ENCODE assay signal across 12 cellular contexts in genomic region chr17:32497431-32498205, GRCh38. TPM values are rescaled to one million over a fixed set of nuclear protein-coding genes. Genes with fewer than 3 reads are reported as not detected.
DNase-seq lines count a peak whose midpoint lies in the region; ATAC-seq and TF ChIP-seq lines count a peak whose summit lies in the region.
"Had no signal": no experiment of that assay in that cellular context is flagged by ENCODE, and none has a peak within 500 bp of the region (broad histone marks: within the 10 kb centered on the region; RNA-seq: fewer than 3 reads in every experiment).

No MANE protein-coding gene starts in this region.

- WGBS in mammary epithelial cell (ENCODE audit: low coverage, missing lambda C conversion rate): 78% methylated on average over 13 of the region's 18 CpGs
- WGBS in neuronal stem cell (ENCODE audit: extremely low coverage in 2 of 2, insufficient read length in 2 of 2, insufficient replicate concordance in 1 of 2), 2 donors: no CpG with 5 or more reads among the region's 18 CpGs

- TF ChIP-seq CTCF in CD4-positive, alpha-beta T cell (IDR thresholded peaks at IDR 0.05): no peak
- TF ChIP-seq CTCF in mammary epithelial cell (conservative IDR thresholded peaks at IDR 0.05 in 1 of 2, IDR thresholded peaks at IDR 0.05 in 1 of 2; ENCODE audit: extremely low read depth in 1 of 2, insufficient read depth in 1 of 2, low read depth in 1 of 2, low read length in 2 of 2): no peak

- no peak for ATAC-seq in CD4-positive, alpha-beta T cell (ENCODE audit: poor library complexity)
- no peak for ATAC-seq in HG02938 (IDR thresholded peaks at IDR 0.05; ENCODE audit: unreplicated experiment)
- ATAC-seq in GM21619 (IDR thresholded peaks at IDR 0.05; ENCODE audit: unreplicated experiment): no peak

- DNase-seq in CD4-positive, alpha-beta T cell: no peak
- DNase-seq in HuH-7 (ENCODE audit: low spot score) (peak; percentile 42), mammary epithelial cell (no peak), neuronal stem cell (ENCODE audit: low spot score) (no peak), CD1c-positive myeloid dendritic cell (ENCODE audit: extremely low spot score) (no peak)
- no peak for DNase-seq in activated naive CD4-positive, alpha-beta T cell treated with anti-CD3 and anti-CD28 coated beads, Interleukin-2, amount 50 U/mL, for 16 hours
- DNase-seq: DMS 273 treated with DMSO at 0.1 percent for 48 hours; stimulated activated CD4-positive, alpha-beta T cell treated with anti-CD3 and anti-CD28 coated beads, Interleukin-4, amount 100 ng/mL, for 1 hour had no signal

- no peaks in the 10 kb centered on the region for H3K79me1 ChIP-seq in neuronal stem cell (ENCODE audit: low read depth, low read length)

- no peak overlapping the region for H2BK12ac ChIP-seq in neuronal stem cell (ENCODE audit: low read length)

- H2AK5ac ChIP-seq in neuronal stem cell (ENCODE audit: low read depth, low read length): no peak overlapping the region

- no peak overlapping the region for H4K91ac ChIP-seq in neuronal stem cell (ENCODE audit: low read depth, low read length, poor library complexity)

- H3K4me3 ChIP-seq in mammary epithelial cell (replicated peaks in 1 of 3; ENCODE audit: insufficient read depth in 1 of 3, low read depth in 2 of 3, low read length in 3 of 3) (no peak overlapping the region), neuronal stem cell (ENCODE audit: low read length in 2 of 2) (no peak overlapping the region)

- no peaks in the 10 kb centered on the region for H3K9me3 ChIP-seq in CD4-positive, alpha-beta T cell (ENCODE audit: control insufficient read depth, low read length)
- H3K9me3 ChIP-seq in mammary epithelial cell (replicated peaks; ENCODE audit: insufficient read depth, low read length): no peaks in the 10 kb centered on the region
- H3K9me3 ChIP-seq in neuronal stem cell (replicated peaks in 1 of 2; ENCODE audit: control insufficient read depth in 2 of 2, insufficient read depth in 1 of 2, low read depth in 1 of 2, low read length in 2 of 2): peaks cover 0 to 5% of the 10 kb centered on the region in 2 donors

- H3K27ac ChIP-seq in CD4-positive, alpha-beta T cell (ENCODE audit: low read depth, low read length): no peak overlapping the region
- peak overlapping the region; percentile 59 for H3K27ac ChIP-seq in mammary epithelial cell (ENCODE audit: insufficient read depth, low read depth, low read length)
- no peak overlapping the region for H3K27ac ChIP-seq in neuronal stem cell (replicated peaks; ENCODE audit: low read length)

- no peak overlapping the region for H2AFZ ChIP-seq in mammary epithelial cell (ENCODE audit: low read depth, low read length)
- H2AFZ ChIP-seq in neuronal stem cell (ENCODE audit: low read length): peak overlapping the region; percentile 40

- H2BK15ac ChIP-seq in neuronal stem cell (ENCODE audit: low read length): no peak overlapping the region

- no peaks in the 10 kb centered on the region for H4K20me1 ChIP-seq in mammary epithelial cell (ENCODE audit: insufficient read depth, low read length)

- intact Hi-C loops in CD4-positive, alpha-beta T cell (cut with DNase I, micrococcal nuclease): no loop called here
- intact Hi-C loops in mammary epithelial cell (cut with micrococcal nuclease): no loop called here

- H3K27ac Mint-ChIP-seq in CD4-positive, alpha-beta T cell: peak overlapping the region; percentile 30
- H3K27ac Mint-ChIP-seq: dendritic cell treated with granulocyte-macrophage colony-stimulating factor and Interleukin-4, amounts not matched to agents 40 ng/mL and 50 ng/mL, for 4 days had no signal

- POLR2A ChIA-PET in CD4-positive, alpha-beta T cell (lab: Charles Lee): interaction anchor here (2.6 to 3.2 kb wide), 2 partner anchors 10 to 20 kb away, joined by 7 to 16 read pairs; partner anchors contain the start of gene CDK5R1

- H3K4me1 ChIP-seq in mammary epithelial cell (ENCODE audit: insufficient read depth, low read length) (peaks cover 23% of the 10 kb centered on the region), neuronal stem cell (ENCODE audit: control insufficient read depth in 2 of 2, insufficient read depth in 1 of 2, low read depth in 1 of 2, low read length in 2 of 2) (peaks cover 3 to 7% of the 10 kb centered on the region in 2 donors)

- BruUV-seq in mammary epithelial cell (replicated peaks; lab: Mats Ljungman, UMichigan): no TSS peak

- no peak overlapping the region for H3K4me3 Mint-ChIP-seq in CD4-positive, alpha-beta T cell
- H3K4me3 Mint-ChIP-seq: dendritic cell treated with granulocyte-macrophage colony-stimulating factor and Interleukin-4, amounts not matched to agents 40 ng/mL and 50 ng/mL, for 4 days; neural crest cell had no signal

- H3K36me3 ChIP-seq in mammary epithelial cell (ENCODE audit: insufficient read depth, low read length) (no peaks in the 10 kb centered on the region), neuronal stem cell (replicated peaks in 1 of 2; ENCODE audit: control insufficient read depth in 2 of 2, insufficient read depth in 2 of 2, low read length in 2 of 2) (no peaks in the 10 kb centered on the region)

- dilution Hi-C loops in mammary epithelial cell (cut with HindIII; ENCODE audit: low sequenced_read_pairs): no loop called here

- H3K4me1 Mint-ChIP-seq in CD4-positive, alpha-beta T cell (ENCODE audit: low read depth): peaks cover 40% of the 10 kb centered on the region

- no peaks in the 10 kb centered on the region for H3K36me3 Mint-ChIP-seq in CD4-positive, alpha-beta T cell (ENCODE audit: low read depth)

- H3K4ac ChIP-seq in neuronal stem cell (ENCODE audit: low read length): no peak overlapping the region

- H3K9ac ChIP-seq in mammary epithelial cell (ENCODE audit: insufficient read depth, low read length) (no peak overlapping the region), neuronal stem cell (ENCODE audit: low read depth, low read length, poor library complexity) (no peak overlapping the region)

- no peaks in the 10 kb centered on the region for H3K79me2 ChIP-seq in mammary epithelial cell (ENCODE audit: insufficient read depth, low read length)

- H4K8ac ChIP-seq in neuronal stem cell (ENCODE audit: low read depth, low read length): no peak overlapping the region

- no peak overlapping the region for H3K23ac ChIP-seq in neuronal stem cell (ENCODE audit: low read depth, low read length, poor library complexity)

- no peak overlapping the region for H3K4me2 ChIP-seq in mammary epithelial cell (ENCODE audit: insufficient read depth, low read depth, low read length)
- H3K4me2 ChIP-seq in neuronal stem cell (ENCODE audit: insufficient read depth, low read length, poor library complexity, severe bottlenecking): no peak overlapping the region

- H3K18ac ChIP-seq in neuronal stem cell (ENCODE audit: low read length): peak overlapping the region; percentile 46

- CTCF ChIA-PET in CD4-positive, alpha-beta T cell (lab: Charles Lee): no interaction called here
- CTCF ChIA-PET in mammary epithelial cell (lab: Charles Lee; ENCODE audit: low non-redundant PET): interaction anchor here (0.7 kb wide), 1 partner anchor 1254 kb away, joined by 4 read pairs; no protein-coding TSS in a partner anchor

- H3K9me3 Mint-ChIP-seq in CD4-positive, alpha-beta T cell: no peaks in the 10 kb centered on the region
- H3K9me3 Mint-ChIP-seq: dendritic cell treated with granulocyte-macrophage colony-stimulating factor and Interleukin-4, amounts not matched to agents 40 ng/mL and 50 ng/mL, for 4 days; neural crest cell had no signal

- no peaks in the 10 kb centered on the region for H3K27me3 Mint-ChIP-seq in CD4-positive, alpha-beta T cell

- H2BK120ac ChIP-seq in neuronal stem cell (ENCODE audit: low read depth, low read length): no peak overlapping the region

- in situ Hi-C loops in mammary epithelial cell (cut with MboI; ENCODE audit: low sequenced_read_pairs in 2 of 2): no loop called here

- H3K27me3 ChIP-seq in CD4-positive, alpha-beta T cell (ENCODE audit: control insufficient read depth, insufficient read depth, low read length): no peaks in the 10 kb centered on the region
- H3K27me3 ChIP-seq in mammary epithelial cell (ENCODE audit: insufficient read depth, low read length) (no peaks in the 10 kb centered on the region), neuronal stem cell (ENCODE audit: control insufficient read depth in 3 of 3, insufficient read depth in 3 of 3, low read depth in 1 of 3, low read length in 3 of 3) (no peaks in the 10 kb centered on the region)

- H2BK5ac ChIP-seq in neuronal stem cell (ENCODE audit: low read length): no peak overlapping the region

- peak overlapping the region; percentile 92 for H3K14ac ChIP-seq in neuronal stem cell (ENCODE audit: low read length)

RNA-seq across cellular contexts. Expression of gene CDK5R1, which starts 10.8 kb away (rescaled TPM):
- 10 to 100 TPM; 21.7 to 22.5 TPM for total RNA-seq in CD4-positive, alpha-beta T cell
- 1 to 10 TPM; 1.7 to 4.9 TPM for total RNA-seq in mammary epithelial cell
- polyA plus RNA-seq in mammary epithelial cell: 2.6 TPM
- 10.1 TPM for polyA minus RNA-seq in mammary epithelial cell
- polyA plus RNA-seq in neuronal stem cell (2013, experiment 1 of 2): 5.4 TPM
- 5.2 TPM for polyA plus RNA-seq in neuronal stem cell (2013, experiment 2 of 2)

RNA-seq across cellular contexts. Expression of gene PSMD11, which starts 53.3 kb away (rescaled TPM):
- total RNA-seq in CD4-positive, alpha-beta T cell: 10 to 100 TPM; 67.6 to 68.7 TPM
- 100 to 1,000 TPM in 1 of 2 donors, 10 to 100 TPM in 1; 93.5 to 131 TPM for total RNA-seq in mammary epithelial cell
- 114 TPM for polyA plus RNA-seq in mammary epithelial cell
- 127 TPM for polyA minus RNA-seq in mammary epithelial cell
- 111 TPM for polyA plus RNA-seq in neuronal stem cell (2013, experiment 1 of 2)
- 121 TPM for polyA plus RNA-seq in neuronal stem cell (2013, experiment 2 of 2)
